ENCODE assay signal across 9 cellular contexts in the genomic region with DNA sequence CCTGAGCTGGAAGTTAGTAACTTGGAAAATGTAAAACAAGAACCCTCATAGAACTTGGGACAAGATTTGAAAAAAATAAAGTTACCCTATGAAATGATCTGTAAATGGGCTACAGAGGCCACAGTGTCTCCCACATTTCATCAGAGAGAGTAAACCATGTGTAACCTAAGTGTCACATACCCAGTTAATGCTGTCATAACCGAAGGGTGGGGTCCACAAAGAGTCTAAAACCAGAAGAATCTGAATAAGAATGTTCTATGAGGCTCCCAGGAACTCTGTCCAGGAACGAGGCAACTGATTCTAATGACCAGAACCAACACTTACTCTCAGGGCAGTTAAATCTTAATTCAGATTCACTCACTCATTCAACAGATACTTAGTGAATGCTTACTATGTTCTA. TPM values are rescaled to one million over a fixed set of nuclear protein-coding genes. Genes with fewer than 3 reads are reported as not detected.
DNase-seq lines count a peak whose midpoint lies in the region; ATAC-seq and TF ChIP-seq lines count a peak whose summit lies in the region.
"Had no signal": no experiment of that assay in that cellular context is flagged by ENCODE, and none has a peak within 500 bp of the region (broad histone marks: within the 10 kb centered on the region; RNA-seq: fewer than 3 reads in every experiment).

No MANE protein-coding gene starts in this region.

- peaks cover 16% of the 10 kb centered on the region for H3K4me1 ChIP-seq in neuron (ENCODE audit: insufficient read depth, low read length)

- TF ChIP-seq CTCF in CD14-positive monocyte (IDR thresholded peaks at IDR 0.05) = no peak

- intact Hi-C loops in CD14-positive monocyte (cut with micrococcal nuclease) = loop anchor here (5.0 to 10.0 kb wide), 3 partner anchors 37 to 301 kb away; partner anchors contain the start of genes CDC25C (in 1 of the 2), FAM53C (in 1 of the 2) and HNRNPA0 (in 1 of the 2)
- intact Hi-C loops in dendritic cell treated with granulocyte-macrophage colony-stimulating factor and Interleukin-4, amounts not matched to agents 40 ng/mL and 50 ng/mL, for 4 days (cut with micrococcal nuclease) = loop anchor here (2.0 to 5.0 kb wide), 4 partner anchors 37 to 298 kb away; partner anchors contain the start of genes CDC25C, HNRNPA0 and NME5

- DNase-seq in CD14-positive monocyte (ENCODE audit: low spot score) (no peak), LoVo (ENCODE audit: low spot score) (peak; percentile 51), DMS114 treated with DMSO at 0.1 percent for 48 hours (lab: John Stamatoyannopoulos, UW; ENCODE audit: unreplicated experiment) (no peak), SIG-M5 treated with dmso at 0.1 percent for 504 hours (lab: John Stamatoyannopoulos, UW; ENCODE audit: unreplicated experiment) (no peak)
- no peak for DNase-seq in activated effector memory CD4-positive, alpha-beta T cell treated with anti-CD3 and anti-CD28 coated beads, Interleukin-2, amount 50 U/mL, for 16 hours
- DNase-seq: activated CD4-positive, alpha-beta T cell treated with anti-CD3 and anti-CD28 coated beads for 4 hours had no signal

- peak overlapping the region; percentile 97 for H3K4me3 ChIP-seq in neuron (ENCODE audit: low read length)

- H3K9me3 ChIP-seq in neuron (ENCODE audit: low read length) = no peaks in the 10 kb centered on the region

- H2AFZ ChIP-seq in neuron (ENCODE audit: low read depth, low read length) = peak overlapping the region; percentile 96

- H3K27me3 ChIP-seq in neuron (ENCODE audit: insufficient read depth, low read length) = no peaks in the 10 kb centered on the region

- peaks cover 0 to 2% (median 0%) of the 10 kb centered on the region in 7 donors for H3K9me3 Mint-ChIP-seq in CD14-positive monocyte
- no peaks in the 10 kb centered on the region for H3K9me3 Mint-ChIP-seq in dendritic cell treated with granulocyte-macrophage colony-stimulating factor and Interleukin-4, amounts not matched to agents 40 ng/mL and 50 ng/mL, for 4 days

- ATAC-seq in HG03520 (IDR thresholded peaks at IDR 0.05; ENCODE audit: unreplicated experiment) = no peak

- H3K4me3 Mint-ChIP-seq in CD14-positive monocyte = peak overlapping the region; percentile 93 to 99
- H3K4me3 Mint-ChIP-seq in dendritic cell treated with granulocyte-macrophage colony-stimulating factor and Interleukin-4, amounts not matched to agents 40 ng/mL and 50 ng/mL, for 4 days = no peak overlapping the region

- peaks cover 2% of the 10 kb centered on the region for H3K36me3 ChIP-seq in neuron (ENCODE audit: insufficient read depth, low read length)

- peaks cover 43% of the 10 kb centered on the region for H3K4me1 Mint-ChIP-seq in CD14-positive monocyte
- peaks cover 46% of the 10 kb centered on the region for H3K4me1 Mint-ChIP-seq in dendritic cell treated with granulocyte-macrophage colony-stimulating factor and Interleukin-4, amounts not matched to agents 40 ng/mL and 50 ng/mL, for 4 days (ENCODE audit: low read depth)

- H3K27me3 Mint-ChIP-seq in CD14-positive monocyte (ENCODE audit: low read depth in 3 of 3) = no peaks in the 10 kb centered on the region
- H3K27me3 Mint-ChIP-seq in dendritic cell treated with granulocyte-macrophage colony-stimulating factor and Interleukin-4, amounts not matched to agents 40 ng/mL and 50 ng/mL, for 4 days = no peaks in the 10 kb centered on the region

- peak overlapping the region in 3 of 7 donors; percentile 95 to 99 (median 98) for H3K27ac Mint-ChIP-seq in CD14-positive monocyte
- H3K27ac Mint-ChIP-seq in dendritic cell treated with granulocyte-macrophage colony-stimulating factor and Interleukin-4, amounts not matched to agents 40 ng/mL and 50 ng/mL, for 4 days = peak overlapping the region; percentile 98

- H3K36me3 Mint-ChIP-seq in CD14-positive monocyte = peaks cover 0 to 5% of the 10 kb centered on the region in 2 donors
- peaks cover 36% of the 10 kb centered on the region for H3K36me3 Mint-ChIP-seq in dendritic cell treated with granulocyte-macrophage colony-stimulating factor and Interleukin-4, amounts not matched to agents 40 ng/mL and 50 ng/mL, for 4 days (ENCODE audit: low read depth)

RNA-seq across cellular contexts. Expression of gene FAM13B, which starts 1.0 kb away (rescaled TPM):
- 10 to 100 TPM; 11.5 to 17.0 TPM for polyA plus RNA-seq in CD14-positive monocyte

RNA-seq across cellular contexts. Expression of gene WNT8A, which starts 49.9 kb away (rescaled TPM):
- not detected for polyA plus RNA-seq in CD14-positive monocyte
